16 cellular contexts compared by ENCODE assay signal in the genomic region with DNA sequence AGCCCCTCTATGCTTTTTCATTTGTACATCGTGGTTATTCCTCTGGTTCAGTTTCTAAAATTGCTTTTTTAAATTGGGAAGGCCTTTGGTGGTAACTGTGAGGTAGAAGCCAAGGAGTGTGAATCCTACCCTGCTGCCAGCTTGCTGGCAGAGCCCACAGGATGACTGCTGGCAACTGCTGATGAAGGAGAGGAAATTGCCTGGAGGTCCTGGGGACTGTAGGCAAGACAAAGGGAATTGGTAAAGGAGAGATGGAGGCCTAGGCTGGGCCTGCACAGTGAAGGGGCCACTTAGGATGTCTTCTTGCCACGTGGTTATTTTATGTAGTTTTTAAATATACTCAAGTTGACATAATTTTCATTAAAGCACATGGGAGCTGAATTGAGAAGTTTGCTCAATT. TPM values are rescaled to one million over a fixed set of nuclear protein-coding genes. Genes with fewer than 3 reads are reported as not detected.
DNase-seq lines count a peak whose midpoint lies in the region; ATAC-seq lines count a peak whose summit lies in the region.
"Had no signal": no experiment of that assay in that cellular context is flagged by ENCODE, and none has a peak within 500 bp of the region (broad histone marks: within the 10 kb centered on the region; RNA-seq: fewer than 3 reads in every experiment).

No MANE protein-coding gene starts in this region.

- DNase-seq in NCI-H2029 (lab: John Stamatoyannopoulos, UW) (peak; percentile 14), NCI-H2029 treated with DMSO at 0.1 percent for 48 hours (lab: John Stamatoyannopoulos, UW) (no peak), NCI-H69 (lab: John Stamatoyannopoulos, UW) (peak; percentile 63), cerebellum (ENCODE audit: low spot score) (peak; percentile 69), renal cortical epithelial cell (ENCODE audit: low read depth) (peak; percentile 10), GM03348 (ENCODE audit: low spot score) (no peak), NCI-H1436 treated with DMSO at 0.1 percent for 48 hours (lab: John Stamatoyannopoulos, UW) (no peak)
- DNase-seq: aorta, DND-41, mammary epithelial cell, NCI-H187, NCI-H510A treated with DMSO at 0.1 percent for 48 hours, OCI-M1, SIG-M5 had no signal

- no peak for ATAC-seq in HG03280 (IDR thresholded peaks at IDR 0.05; ENCODE audit: unreplicated experiment)
- ATAC-seq: natural killer cell treated with Interleukin-12 subunit alpha and Interleukin-12 subunit beta and Interleukin-15 and Interleukin-18, amount 100 ng/mL, for 72 hours had no signal

RNA-seq across cellular contexts. Expression of a gene that starts 15.8 kb away (rescaled TPM):
- total RNA-seq in cerebellum (17.0 TPM), renal cortical epithelial cell (8.5 and 9.7 TPM in 2 replicates)

RNA-seq across cellular contexts. Expression of a gene that starts 55.1 kb away (rescaled TPM):
- total RNA-seq in cerebellum, result 39.7 TPM
- total RNA-seq in renal cortical epithelial cell, result 72.1 and 115 TPM in 2 replicates

Comparison
In these comparisons a context has a peak if more than half of its experiments do, and no peak if none do; other contexts are left out.
1. DNase-seq: peak in NCI-H2029 (single experiment), NCI-H69 (single experiment), cerebellum (single experiment) and renal cortical epithelial cell (single experiment); none in NCI-H2029 treated with DMSO at 0.1 percent for 48 hours (single experiment), GM03348 (single experiment) and NCI-H1436 treated with DMSO at 0.1 percent for 48 hours (single experiment).